ENCODE assay signal across 14 cellular contexts in the genomic region with DNA sequence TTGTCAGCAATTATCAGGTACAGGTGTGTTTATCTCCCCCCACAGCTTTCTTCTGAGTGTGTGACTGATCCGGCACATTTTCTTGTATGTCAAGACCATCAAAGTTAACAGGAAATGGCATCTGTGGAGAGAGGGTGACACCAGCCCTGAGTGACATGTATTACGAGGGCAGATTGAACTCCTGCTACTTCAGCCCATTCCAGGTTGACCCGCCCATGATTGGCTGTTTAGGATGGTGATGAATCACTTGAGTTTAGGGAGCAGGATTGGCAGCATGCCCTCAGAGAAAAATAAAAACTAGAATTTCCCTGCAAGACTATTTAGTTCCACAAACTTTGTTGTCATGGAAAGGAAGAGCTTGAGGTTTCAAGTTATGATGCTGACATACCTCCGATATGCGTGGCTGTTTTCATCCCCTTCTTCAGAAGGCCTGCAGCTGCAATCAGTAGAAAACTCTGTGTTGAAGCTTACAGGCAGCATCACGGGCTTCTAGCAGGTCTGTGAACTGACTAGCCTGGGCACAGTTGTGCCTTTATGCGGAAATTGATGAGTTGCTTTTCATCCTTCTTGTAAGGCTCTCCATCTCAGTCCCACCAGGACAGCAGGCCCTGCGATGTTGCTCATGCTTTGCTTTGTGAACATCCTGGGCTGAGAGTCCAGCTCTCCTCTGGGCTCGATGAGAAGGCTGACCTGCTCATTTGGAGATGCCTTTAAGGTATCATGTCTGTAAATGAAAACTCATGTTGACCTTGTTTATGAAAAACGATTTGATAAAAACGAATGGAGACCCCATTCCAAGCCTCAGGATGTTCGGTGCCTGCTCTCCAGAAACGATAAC. TPM values are rescaled to one million over a fixed set of nuclear protein-coding genes. Genes with fewer than 3 reads are reported as not detected.
A peak's percentile ranks its signal among the peaks of the same experiment; 100 is the strongest.
DNase-seq lines count a peak whose midpoint lies in the region; ATAC-seq and TF ChIP-seq lines count a peak whose summit lies in the region.
"Had no signal": no experiment of that assay in that cellular context is flagged by ENCODE, and none has a peak within 500 bp of the region (broad histone marks: within the 10 kb centered on the region; RNA-seq: fewer than 3 reads in every experiment).

No MANE protein-coding gene starts in this region.

- ATAC-seq in GM19452 (IDR thresholded peaks at IDR 0.05; ENCODE audit: unreplicated experiment), result no peak
- ATAC-seq in GM18511 (IDR thresholded peaks at IDR 0.05; ENCODE audit: unreplicated experiment), result no peak
- ATAC-seq: Right ventricle myocardium inferior had no signal

- peak overlapping the region; percentile 22 for H3K4me3 Mint-ChIP-seq in neural crest cell
- H3K4me3 Mint-ChIP-seq: CD4-positive, CD25-positive, alpha-beta regulatory T cell; T-helper 2 cell treated with Interferon-gamma antibody and Interleukin-4, amounts not matched to agents 5 μg/mL and 100 μg/mL, for 36 hours had no signal

- peak; percentile 12 for DNase-seq in BJ (ENCODE audit: low read depth)
- DNase-seq in HT1080 (ENCODE audit: low read depth), result peak; percentile 19
- DNase-seq in cerebellar cortex (ENCODE audit: low spot score), result peak; percentile 58
- no peak for DNase-seq in neural crest cell (ENCODE audit: low read depth, low spot score)
- no peak for DNase-seq in NCI-H526 (lab: John Stamatoyannopoulos, UW)
- DNase-seq: dermis blood vessel endothelial cell, GF-D8, midbrain, NCI-H187 treated with DMSO at 0.1 percent for 48 hours had no signal

- CTCF ChIA-PET in BJ (lab: Yijun Ruan, JAX), result no interaction called here

- POLR2A ChIA-PET in BJ (lab: Charles Lee), result no interaction called here

- no peak overlapping the region for H3K4me3 ChIP-seq in BJ (ENCODE audit: low read depth, low read length)

- H3K27me3 ChIP-seq in BJ (ENCODE audit: control insufficient read depth, insufficient read depth, low read length), result no peaks in the 10 kb centered on the region

- peaks cover 3% of the 10 kb centered on the region for H3K27me3 Mint-ChIP-seq in neural crest cell (ENCODE audit: low read depth)

- TF ChIP-seq CTCF in BJ (IDR thresholded peaks at IDR 0.05; ENCODE audit: insufficient read depth, low read depth, low read length) (no peak), neural crest cell (conservative IDR thresholded peaks at IDR 0.05) (no peak)

- H3K36me3 ChIP-seq in BJ (ENCODE audit: control insufficient read depth, insufficient read depth, low read length), result no peaks in the 10 kb centered on the region

- H3K4me1 Mint-ChIP-seq in neural crest cell, result peaks cover 87% of the 10 kb centered on the region

- no peak overlapping the region for H3K27ac Mint-ChIP-seq in neural crest cell (ENCODE audit: unreplicated experiment)
- H3K27ac Mint-ChIP-seq: CD4-positive, CD25-positive, alpha-beta regulatory T cell; T-helper 2 cell treated with Interferon-gamma antibody and Interleukin-4, amounts not matched to agents 5 μg/mL and 100 μg/mL, for 36 hours had no signal

- H3K9me3 Mint-ChIP-seq in neural crest cell, result no peaks in the 10 kb centered on the region
- H3K9me3 Mint-ChIP-seq: T-helper 2 cell treated with Interferon-gamma antibody and Interleukin-4, amounts not matched to agents 5 μg/mL and 100 μg/mL, for 36 hours had no signal

- peaks cover 2% of the 10 kb centered on the region for H3K36me3 Mint-ChIP-seq in neural crest cell (ENCODE audit: low read depth)
- H3K36me3 Mint-ChIP-seq: CD4-positive, CD25-positive, alpha-beta regulatory T cell had no signal

RNA-seq across cellular contexts. Expression of gene CELF2, which starts 8.0 kb away (rescaled TPM):
- 7.6 and 8.8 TPM in 2 replicates for polyA plus RNA-seq in BJ (2011; rRNA removed)
- 7.3 and 7.8 TPM in 2 replicates for polyA minus RNA-seq in BJ (2011; rRNA and poly(A)+ RNA removed)
- total RNA-seq in HT1080 (2014; rRNA removed; shearing (Covaris generic)), result 9.7 and 9.8 TPM in 2 replicates
- polyA plus RNA-seq in HT1080 (2015; cell fraction: cytosol; rRNA removed), result 0.07 TPM in 1 of 2 replicates, not detected in the other
- polyA plus RNA-seq in HT1080 (2015; cell fraction: nucleus; rRNA removed), result 0.06 TPM in 1 of 2 replicates, not detected in the other
- 77.6 and 82.8 TPM in 2 replicates for total RNA-seq in neural crest cell

Comparison
In these comparisons a context has a peak if more than half of its experiments do, and no peak if none do; other contexts are left out.
1. DNase-seq: peak in BJ (single experiment), HT1080 (single experiment) and cerebellar cortex (single experiment); none in neural crest cell (single experiment) and NCI-H526 (0 of 2).